Comparison of ENCODE assay signal across 31 cellular contexts in genomic region chr14:57375156-57375555, GRCh38.
"Had no signal": no experiment of that assay in that cellular context is flagged by ENCODE, and none has a peak within 500 bp of the region (broad histone marks: within the 10 kb centered on the region; RNA-seq: fewer than 3 reads in every experiment).

No MANE protein-coding gene starts in this region.

- H3K4me3 ChIP-seq: adrenal gland, body of pancreas, breast epithelium, MG63 had no signal

- H3K4me1 Mint-ChIP-seq: activated B cell treated with CpG ODN at 0.5 μM for 24 hours; activated naive CD4-positive, alpha-beta T cell treated with anti-CD3 and anti-CD28 coated beads, Interleukin-2, amount 50 U/mL, for 24 hours; activated T-helper 17 cell treated with anti-CD3 and anti-CD28 coated beads, Interleukin-2, amount 50 U/mL, for 72 hours had no signal

- H3K27me3 ChIP-seq: adrenal gland, body of pancreas, breast epithelium, MG63 had no signal

- H3K27ac ChIP-seq: adrenal gland, body of pancreas, breast epithelium had no signal

- H3K36me3 Mint-ChIP-seq: activated naive CD4-positive, alpha-beta T cell treated with anti-CD3 and anti-CD28 coated beads, Interleukin-2, amount 50 U/mL, for 24 hours had no signal

- DNase-seq: activated B cell treated with CpG ODN at 0.5 μM for 24 hours; activated CD4-positive, alpha-beta T cell treated with anti-CD3 and anti-CD28 coated beads for 48 hours; activated CD4-positive, alpha-beta T cell treated with anti-CD3 and anti-CD28 coated beads, Interleukin-2, amount 50 U/mL, for 4 hours; activated CD4-positive, CD25-positive, alpha-beta regulatory T cell treated with anti-CD3 and anti-CD28 coated beads, Interleukin-2, amount 50 U/mL, for 72 hours; activated CD8-positive, alpha-beta T cell treated with anti-CD3 and anti-CD28 coated beads for 36 hours; activated effector memory CD4-positive, alpha-beta T cell treated with anti-CD3 and anti-CD28 coated beads, Interleukin-2, amount 50 U/mL, for 16 hours; activated naive CD4-positive, alpha-beta T cell treated with Interleukin-2 at 50 U/mL for 16 hours; activated T-cell treated with anti-CD3 and anti-CD28 coated beads, Interleukin-2, amount 50 U/mL, for 1 hour; activated T-cell treated with anti-CD3 and anti-CD28 coated beads, Interleukin-2, amount 50 U/mL, for 72 hours; adrenal gland; body of pancreas; Kasumi-1; KG1; MG63; NCI-H1048; NCI-H1105 treated with DMSO at 0.1 percent for 48 hours; NCI-H1436; NCI-H1694; NCI-H1930; NCI-H2081 treated with DMSO at 0.1 percent for 48 hours; NCI-H226; NCI-H446 treated with DMSO at 0.1 percent for 48 hours; NCI-H524; NCI-H69; SHP77; SW 1271 had no signal

- H3K4me1 ChIP-seq: adrenal gland, body of pancreas, breast epithelium had no signal

- H3K4me3 Mint-ChIP-seq: activated B cell treated with CpG ODN at 0.5 μM for 24 hours; activated CD8-positive, alpha-beta T cell treated with anti-CD3 and anti-CD28 coated beads for 36 hours; activated naive CD4-positive, alpha-beta T cell treated with anti-CD3 and anti-CD28 coated beads, Interleukin-2, amount 50 U/mL, for 24 hours; activated T-cell treated with anti-CD3 and anti-CD28 coated beads, Interleukin-2, amount 50 U/mL, for 72 hours; activated T-helper 17 cell treated with anti-CD3 and anti-CD28 coated beads, Interleukin-2, amount 50 U/mL, for 72 hours; T-helper 2 cell treated with Interferon-gamma antibody and Interleukin-4, amounts not matched to agents 5 μg/mL and 100 μg/mL, for 36 hours had no signal

- H3K27ac Mint-ChIP-seq: activated B cell treated with CpG ODN at 0.5 μM for 24 hours; activated CD8-positive, alpha-beta T cell treated with anti-CD3 and anti-CD28 coated beads for 36 hours; activated naive CD4-positive, alpha-beta T cell treated with anti-CD3 and anti-CD28 coated beads, Interleukin-2, amount 50 U/mL, for 24 hours; activated T-cell treated with anti-CD3 and anti-CD28 coated beads, Interleukin-2, amount 50 U/mL, for 72 hours; activated T-helper 17 cell treated with anti-CD3 and anti-CD28 coated beads, Interleukin-2, amount 50 U/mL, for 72 hours; T-helper 2 cell treated with Interferon-gamma antibody and Interleukin-4, amounts not matched to agents 5 μg/mL and 100 μg/mL, for 36 hours had no signal

- H3K9me3 Mint-ChIP-seq: activated CD8-positive, alpha-beta T cell treated with anti-CD3 and anti-CD28 coated beads for 36 hours; activated naive CD4-positive, alpha-beta T cell treated with anti-CD3 and anti-CD28 coated beads, Interleukin-2, amount 50 U/mL, for 24 hours; activated T-cell treated with anti-CD3 and anti-CD28 coated beads, Interleukin-2, amount 50 U/mL, for 72 hours had no signal

- H3K36me3 ChIP-seq: adrenal gland, breast epithelium, MG63 had no signal

- H3K27me3 Mint-ChIP-seq: activated CD8-positive, alpha-beta T cell treated with anti-CD3 and anti-CD28 coated beads for 36 hours had no signal

- H3K9me3 ChIP-seq: adrenal gland, body of pancreas, breast epithelium, MG63 had no signal

- ATAC-seq: activated CD8-positive, alpha-beta T cell treated with anti-CD3 and anti-CD28 coated beads for 36 hours; activated T-cell treated with anti-CD3 and anti-CD28 coated beads, Interleukin-2, amount 50 U/mL, for 72 hours; activated T-helper 17 cell treated with anti-CD3 and anti-CD28 coated beads, Interleukin-2, amount 50 U/mL, for 72 hours; body of pancreas; Panc1 had no signal
